Comparison of ENCODE assay signal across 8 cellular contexts in the genomic region with DNA sequence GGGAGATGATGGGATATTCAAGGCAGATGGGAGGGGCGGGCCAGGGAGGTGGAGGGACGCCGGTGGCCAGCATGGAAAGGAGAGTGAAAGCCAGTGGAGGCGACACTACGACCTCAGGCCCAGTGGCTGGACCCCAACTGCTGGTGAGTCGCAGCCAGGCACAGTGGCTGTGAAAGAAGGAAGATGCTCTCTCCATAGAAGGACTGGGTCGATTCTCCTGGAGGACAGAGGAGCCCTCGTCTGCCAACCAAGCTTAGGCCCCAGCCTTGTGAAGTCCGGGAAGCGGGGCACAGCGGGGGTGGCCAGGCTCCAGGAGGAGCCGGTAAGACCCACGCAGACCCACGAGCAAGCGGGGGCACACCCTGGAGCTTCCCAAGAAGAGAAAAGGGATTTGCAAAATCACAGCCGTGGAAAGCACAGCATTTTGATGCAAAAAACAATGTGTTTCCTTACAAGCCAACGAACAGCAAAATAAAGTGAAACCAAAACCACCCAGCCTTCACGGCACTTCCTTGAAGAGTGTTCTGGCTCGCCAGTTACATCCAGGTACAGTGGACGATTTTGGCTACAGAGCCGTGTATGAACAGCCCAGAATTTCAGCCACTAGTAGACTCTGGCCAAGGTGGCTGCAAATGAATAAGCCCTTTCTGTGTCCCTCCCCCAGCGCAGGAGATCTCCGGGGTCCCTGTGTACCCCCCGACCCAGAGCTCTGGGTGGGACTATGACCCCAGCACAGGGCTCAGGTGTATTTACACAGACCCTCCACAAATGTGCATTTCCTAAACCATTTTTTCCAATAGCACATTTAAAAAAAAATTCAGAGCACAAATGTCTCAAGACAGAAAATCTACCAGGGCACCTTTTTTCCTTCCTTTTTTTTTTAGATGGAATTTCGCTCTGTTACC.
DNase-seq lines count a peak whose midpoint lies in the region; ATAC-seq and TF ChIP-seq lines count a peak whose summit lies in the region.

No MANE protein-coding gene starts in this region.

- WGBS in right cardiac atrium = 76% methylated on average over 25 of the region's 25 CpGs

- H3K4me3 Mint-ChIP-seq in glutamatergic neuron (ENCODE audit: unreplicated experiment) = no peak overlapping the region

- ATAC-seq in right cardiac atrium = no peak
- ATAC-seq in Right ventricle myocardium superior (ENCODE audit: poor library complexity) = no peak

- H3K36me3 ChIP-seq in mucosa of rectum (ENCODE audit: control insufficient read depth in 2 of 2, insufficient read depth in 2 of 2, low read length in 2 of 2) (no peaks in the 10 kb centered on the region), vagina (no peaks in the 10 kb centered on the region)

- H3K9me3 Mint-ChIP-seq in glutamatergic neuron (ENCODE audit: unreplicated experiment) = peaks cover 2% of the 10 kb centered on the region

- TF ChIP-seq CTCF in vagina (IDR thresholded peaks at IDR 0.05) = no peak
- no peak for TF ChIP-seq CTCF in glutamatergic neuron (IDR thresholded peaks at IDR 0.05; ENCODE audit: partially characterized antibody, unreplicated experiment)

- TF ChIP-seq POLR2A in vagina (IDR thresholded peaks at IDR 0.05) = no peak

- H3K27ac ChIP-seq in right cardiac atrium (ENCODE audit: low read length) (no peak overlapping the region), mucosa of rectum (ENCODE audit: low read depth in 2 of 2, low read length in 2 of 2) (peak overlapping the region; percentile 49 to 78), vagina (no peak overlapping the region)

- DNase-seq in right cardiac atrium (no peak), Right ventricle myocardium superior (no peak), vagina (ENCODE audit: extremely low spot score in 2 of 2) (no peak), glutamatergic neuron (no peak), GF-D8 (lab: John Stamatoyannopoulos, UW) (no peak), posterior vena cava (ENCODE audit: low spot score) (no peak)
- peak; percentile 9 for DNase-seq in activated gamma-delta T cell treated with anti-CD3 and anti-CD28 coated beads, Interleukin-2, amount 50 U/mL, for 16 hours (ENCODE audit: low read depth)

- no peaks in the 10 kb centered on the region for H3K4me1 ChIP-seq in right cardiac atrium (ENCODE audit: control insufficient read depth, insufficient read depth, low read length)
- H3K4me1 ChIP-seq in mucosa of rectum (ENCODE audit: control insufficient read depth in 2 of 2, insufficient read depth in 2 of 2, low read length in 2 of 2) = peaks cover 24 to 37% of the 10 kb centered on the region in 2 donors
- no peaks in the 10 kb centered on the region for H3K4me1 ChIP-seq in vagina

- H3K27me3 ChIP-seq in right cardiac atrium (ENCODE audit: control insufficient read depth, insufficient read depth) = no peaks in the 10 kb centered on the region
- H3K27me3 ChIP-seq in mucosa of rectum (ENCODE audit: control insufficient read depth in 2 of 2, insufficient read depth in 2 of 2, low read length in 2 of 2) = no peaks in the 10 kb centered on the region
- H3K27me3 ChIP-seq in vagina = no peaks in the 10 kb centered on the region

- H3K36me3 Mint-ChIP-seq in glutamatergic neuron (ENCODE audit: unreplicated experiment) = no peaks in the 10 kb centered on the region

- H3K4me1 Mint-ChIP-seq in glutamatergic neuron (ENCODE audit: low read depth, unreplicated experiment) = no peaks in the 10 kb centered on the region

- H3K9me3 ChIP-seq in right cardiac atrium (ENCODE audit: control insufficient read depth, low read length) = no peaks in the 10 kb centered on the region
- H3K9me3 ChIP-seq in mucosa of rectum (ENCODE audit: control insufficient read depth in 2 of 2, low read length in 2 of 2) = no peaks in the 10 kb centered on the region
- no peaks in the 10 kb centered on the region for H3K9me3 ChIP-seq in vagina

- H3K27me3 Mint-ChIP-seq in glutamatergic neuron (ENCODE audit: unreplicated experiment) = peaks cover 2% of the 10 kb centered on the region

- intact Hi-C loops in right cardiac atrium (cut with DNase I) (no loop called here), Right ventricle myocardium superior (cut with DNase I) (no loop called here), vagina (cut with DNase I) (no loop called here), posterior vena cava (cut with DNase I) (no loop called here)

- H3K9ac ChIP-seq in mucosa of rectum (ENCODE audit: low read depth in 1 of 2, low read length in 2 of 2) = peak overlapping the region; percentile 77 to 83

- no peak overlapping the region for H3K27ac Mint-ChIP-seq in glutamatergic neuron (ENCODE audit: unreplicated experiment)

- H3K4me3 ChIP-seq in right cardiac atrium (ENCODE audit: low read length) = peak overlapping the region; percentile 0
- peak overlapping the region; percentile 65 to 81 for H3K4me3 ChIP-seq in mucosa of rectum (ENCODE audit: low read length in 2 of 2)
- H3K4me3 ChIP-seq in vagina = peak overlapping the region; percentile 26 to 32

Comparison
In these comparisons a context has a peak if more than half of its experiments do, and no peak if none do; other contexts are left out.
1. H3K27ac ChIP-seq: peak in mucosa of rectum (2 of 2); none in right cardiac atrium (single experiment) and vagina (single experiment).
2. H3K4me3 ChIP-seq: peak in every context shown above with its lines; median percentile 73 in mucosa of rectum; 29 in vagina; 0 in right cardiac atrium.